In the genomic region with DNA sequence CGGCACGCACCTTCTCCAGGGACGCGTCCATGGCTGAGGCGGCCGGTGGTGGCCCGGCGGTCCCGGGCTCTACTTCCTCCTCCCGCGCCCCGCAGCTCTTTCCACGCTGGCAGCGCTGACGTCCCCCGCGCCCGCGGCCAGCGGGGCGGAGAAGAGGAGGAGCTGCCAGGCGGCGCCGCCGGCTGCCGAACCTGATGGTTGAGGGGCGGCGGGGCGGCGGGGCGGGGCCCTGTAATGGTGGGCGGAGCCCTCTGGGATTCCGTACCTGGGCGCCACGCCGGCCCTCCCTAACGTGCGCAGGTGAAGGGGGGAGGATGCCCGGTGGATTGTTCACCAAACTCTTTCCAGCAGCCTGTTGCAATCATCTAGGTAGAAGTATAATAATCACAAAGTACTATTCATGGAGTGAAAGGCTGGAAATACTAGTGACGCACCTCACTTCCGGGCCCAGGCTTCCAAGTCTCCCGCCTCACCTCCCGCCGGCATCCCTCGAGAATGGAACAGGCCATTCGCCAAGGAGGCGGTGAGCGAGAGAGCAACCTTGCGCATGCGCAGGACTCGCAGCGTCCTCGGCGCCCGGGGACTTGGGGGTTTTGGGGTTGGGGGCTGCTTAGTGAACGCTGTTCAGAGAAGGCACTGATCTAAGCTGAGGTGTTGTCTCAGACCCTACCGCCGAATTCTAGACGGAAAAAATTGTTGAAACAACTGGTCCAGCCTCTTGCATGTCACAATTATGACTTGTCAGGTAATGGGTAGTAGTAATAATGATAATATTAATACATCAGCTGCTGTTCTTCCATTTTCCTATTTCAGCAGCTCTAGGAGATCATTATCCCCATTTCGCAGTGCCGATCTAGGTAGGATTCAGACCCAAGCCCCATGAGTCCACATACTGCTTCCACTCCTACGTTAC, we compare ENCODE assay signal across 8 cellular contexts.
DNase-seq lines count a peak whose midpoint lies in the region; ATAC-seq and TF ChIP-seq lines count a peak whose summit lies in the region.
"Not testable (repeated sequence)": the region's sequence is repeated elsewhere in the genome, so short reads cannot be mapped to it uniquely, and the experiment has no call there.

No MANE protein-coding gene starts in this region.

- not testable (repeated sequence) for H3K36me3 ChIP-seq in mucosa of rectum (ENCODE audit: control insufficient read depth in 2 of 2, insufficient read depth in 2 of 2, low read length in 2 of 2)

- H3K9me3 ChIP-seq in mucosa of rectum (ENCODE audit: control insufficient read depth in 2 of 2, low read length in 2 of 2) = not testable (repeated sequence)

- not testable (repeated sequence) for H3K4me1 ChIP-seq in mucosa of rectum (ENCODE audit: control insufficient read depth in 2 of 2, insufficient read depth in 2 of 2, low read length in 2 of 2)

- in situ Hi-C loops in KBM-7 (cut with MboI; ENCODE audit: low pct_unique_long_range_greater_than_20kb, low sequenced_read_pairs) = not testable (repeated sequence)

- H3K27ac ChIP-seq in mucosa of rectum (ENCODE audit: low read depth in 2 of 2, low read length in 2 of 2) = peak overlapping the region; percentile 82 to 85

- peak; percentile 29 for TF ChIP-seq POLR2A in erythroblast (IDR thresholded peaks at IDR 0.05; ENCODE audit: low read length)

- peak overlapping the region; percentile 71 to 73 for H3K4me3 ChIP-seq in mucosa of rectum (ENCODE audit: low read length in 2 of 2)

- not testable (repeated sequence) for H3K27me3 ChIP-seq in mucosa of rectum (ENCODE audit: control insufficient read depth in 2 of 2, insufficient read depth in 2 of 2, low read length in 2 of 2)

- peak; percentile 54 for DNase-seq in DMS79 treated with DMSO at 0.1 percent for 48 hours (lab: John Stamatoyannopoulos, UW)
- peak; percentile 89 for DNase-seq in KBM-7
- DNase-seq in OCI-M2 (lab: John Stamatoyannopoulos, UW; ENCODE audit: unreplicated experiment) = peak; percentile 15
- peak; percentile 96 for DNase-seq in activated T-cell treated with anti-CD3 and anti-CD28 coated beads, Interleukin-2, amount 50 U/mL, for 1 hour
- DNase-seq in erythroblast (lab: John Stamatoyannopoulos, UW) = peak; percentile 88 to 92
- peak; percentile 82 to 90 for DNase-seq in stimulated activated CD8-positive, alpha-beta memory T cell treated with anti-CD3 and anti-CD28 coated beads, Interleukin-4, amount 100 ng/mL, for 4 hours (ENCODE audit: low read depth in 2 of 2, low spot score in 1 of 2)

- peak overlapping the region; percentile 52 to 81 for H3K9ac ChIP-seq in mucosa of rectum (ENCODE audit: low read depth in 1 of 2, low read length in 2 of 2)

- ATAC-seq in GM21786 (IDR thresholded peaks at IDR 0.05; ENCODE audit: unreplicated experiment) = peak; percentile 85

Comparison
In these comparisons a context has a peak if more than half of its experiments do, and no peak if none do; other contexts are left out.
1. Peak in every context shown above with its lines: DNase-seq, ATAC-seq, H3K4me3 ChIP-seq and H3K27ac ChIP-seq.
2. DNase-seq: peak in every context shown above with its lines; median percentile 96 in activated T-cell treated with anti-CD3 and anti-CD28 coated beads, Interleukin-2, amount 50 U/mL, for 1 hour; 90 in erythroblast; 89 in KBM-7; 86 in stimulated activated CD8-positive, alpha-beta memory T cell treated with anti-CD3 and anti-CD28 coated beads, Interleukin-4, amount 100 ng/mL, for 4 hours; 54 in DMS79 treated with DMSO at 0.1 percent for 48 hours; 15 in OCI-M2.